In genomic region chrX:49042581-49043219, GRCh38 we compare ENCODE assay signal across 6 cellular contexts. TPM values are rescaled to one million over a fixed set of nuclear protein-coding genes. Genes with fewer than 3 reads are reported as not detected.
A peak's percentile ranks its signal among the peaks of the same experiment; 100 is the strongest.
DNase-seq lines count a peak whose midpoint lies in the region; ATAC-seq, FAIRE-seq and TF ChIP-seq lines count a peak whose summit lies in the region.

No MANE protein-coding gene starts in this region.

- H3K36me3 ChIP-seq in WERI-Rb-1 (peaks cover 6% of the 10 kb centered on the region; the same call in 1 of the 2 replicates), HepG2 (replicated peaks in 1 of 2; ENCODE audit: control insufficient read depth in 1 of 2, insufficient read depth in 2 of 2, low read length in 2 of 2) (peaks cover 4 to 12% of the 10 kb centered on the region in 2 experiments; a peak in 3 of 5 replicates)

- H3K4me1 ChIP-seq in HepG2 (ENCODE audit: insufficient read depth, low read length): peaks cover 41% of the 10 kb centered on the region

- TF ChIP-seq RAD21 in HepG2 (CRISPR knock-in tag; IDR thresholded peaks at IDR 0.05): no peak

- TF ChIP-seq POLR2A in HepG2 (IDR thresholded peaks at IDR 0.05; ENCODE audit: insufficient read depth in 1 of 2, low read depth in 2 of 2, low read length in 2 of 2): no peak

- peak overlapping the region; percentile 65 for H3K4me3 ChIP-seq in WERI-Rb-1 (ENCODE audit: low read depth, low read length)
- peak overlapping the region; percentile 73 to 82 (median 78) for H3K4me3 ChIP-seq in HepG2 (replicated peaks in 1 of 3; ENCODE audit: insufficient read depth in 1 of 3, low read depth in 2 of 3, low read length in 3 of 3)

- H3K79me2 ChIP-seq in HepG2 (ENCODE audit: insufficient read depth, low read length): peaks cover 20% of the 10 kb centered on the region

- H2AFZ ChIP-seq in HepG2 (ENCODE audit: low read length): no peak overlapping the region

- H3K27ac ChIP-seq in WERI-Rb-1: peak overlapping the region; percentile 78
- peak overlapping the region; percentile 66 for H3K27ac ChIP-seq in HepG2 (ENCODE audit: extremely low read length, insufficient read depth, low read length)

- no peak for DNase-seq in WERI-Rb-1
- DNase-seq in HepG2 (ENCODE audit: low spot score): no peak
- no peak for DNase-seq in NCI-H446 treated with DMSO at 0.1 percent for 48 hours (lab: John Stamatoyannopoulos, UW)
- no peak for DNase-seq in NCI-H1048 (lab: John Stamatoyannopoulos, UW)

- no peaks in the 10 kb centered on the region for H3K9me3 ChIP-seq in WERI-Rb-1 (ENCODE audit: severe bottlenecking)
- H3K9me3 ChIP-seq in HepG2 (ENCODE audit: low read length): no peaks in the 10 kb centered on the region

- intact Hi-C loops in HepG2 (cut with micrococcal nuclease; ENCODE audit: unreplicated experiment): loop anchor here (2.0 to 5.0 kb wide), 2 partner anchors 58 to 85 kb away; partner anchors contain the start of gene OTUD5

- in situ Hi-C loops in HepG2 (cut with HindIII; ENCODE audit: extremely low pct_ligation_motif_present, low pct_unique_long_range_greater_than_20kb): no loop called here

- TF ChIP-seq EP300 in HepG2 (IDR thresholded peaks at IDR 0.05; ENCODE audit: low read depth in 2 of 2, low read length in 2 of 2) (no peak), HepG2 (CRISPR knock-in tag; IDR thresholded peaks at IDR 0.05; ENCODE audit: borderline replicate concordance) (no peak)

- POLR2A ChIA-PET in HepG2 (lab: Yijun Ruan, JAX): interaction anchor here (0.7 to 3.4 kb wide), 8 partner anchors 11 to 148 kb away, joined by 3 to 20 read pairs (median 6); partner anchors contain the start of genes GRIPAP1 and OTUD5

- FAIRE-seq in HepG2 (lab: Jason Lieb, UNC): peak; percentile 15

- H3K27me3 ChIP-seq in WERI-Rb-1 (ENCODE audit: insufficient read depth, low read depth, severe bottlenecking): peaks cover 7% of the 10 kb centered on the region
- no peaks in the 10 kb centered on the region; a peak in 1 of 5 replicates for H3K27me3 ChIP-seq in HepG2 (ENCODE audit: control insufficient read depth in 1 of 2, insufficient read depth in 2 of 2, low read length in 2 of 2)

- H3K9ac ChIP-seq in HepG2 (ENCODE audit: insufficient read depth, low read depth, low read length): peak overlapping the region; percentile 84

- WGBS in HepG2 (ENCODE audit: low lambda C conversion rate): 0% methylated on average over 1 of the region's 29 CpGs

- H3K4me2 ChIP-seq in HepG2 (ENCODE audit: low read depth, low read length): peak overlapping the region; percentile 85

- ATAC-seq in GM21529 (IDR thresholded peaks at IDR 0.05; ENCODE audit: unreplicated experiment): peak; percentile 2
- ATAC-seq in HepG2: peak; percentile 20
- ATAC-seq in HG03175 (IDR thresholded peaks at IDR 0.05; ENCODE audit: unreplicated experiment): no peak

- no peaks in the 10 kb centered on the region for H4K20me1 ChIP-seq in HepG2 (ENCODE audit: insufficient read depth, low read length)

- TF ChIP-seq CTCF in WERI-Rb-1 (IDR thresholded peaks at IDR 0.05; ENCODE audit: low read depth, low read length) (no peak), HepG2 (CRISPR knock-in tag; IDR thresholded peaks at IDR 0.05) (no peak)

- BruUV-seq in HepG2 (replicated peaks; lab: Mats Ljungman, UMichigan): no TSS peak

- CTCF ChIA-PET in HepG2 (lab: Yijun Ruan, JAX; ENCODE audit: low intra/inter-chr PET ratio, low total read pairs): no interaction called here

RNA-seq across cellular contexts. Expression of gene TFE3, which starts 0.5 kb away (rescaled TPM):
- total RNA-seq in HepG2 (2016; rRNA removed; fragmentation: Illumina TruSeq; extraction: Trizol): 8.8 and 12.3 TPM in 2 replicates
- 7.1 and 7.8 TPM in 2 replicates for total RNA-seq in HepG2 (2016; cell fraction: cytosol; rRNA removed; fragmentation: Illumina TruSeq; extraction: Trizol; ENCODE audit: low read depth)
- 7.3 and 11.4 TPM in 2 replicates for total RNA-seq in HepG2 (2016; cell fraction: insoluble cytoplasmic fraction; rRNA removed; fragmentation: Illumina TruSeq; extraction: Trizol)
- 19.2 and 21.8 TPM in 2 replicates for total RNA-seq in HepG2 (2016; cell fraction: membrane; rRNA removed; fragmentation: Illumina TruSeq; extraction: Trizol)
- 7.7 and 10.3 TPM in 2 replicates for total RNA-seq in HepG2 (2016; cell fraction: nucleus; rRNA removed; fragmentation: Illumina TruSeq; extraction: Trizol)
- 8.3 and 13.1 TPM in 2 replicates for polyA plus RNA-seq in HepG2 (2011; rRNA removed)
- polyA plus RNA-seq in HepG2 (2011; cell fraction: cytosol; rRNA removed): 7.3 and 11.0 TPM in 2 replicates
- polyA plus RNA-seq in HepG2 (2011; cell fraction: nucleus; rRNA removed): 18.5 and 24.4 TPM in 2 replicates
- polyA plus RNA-seq in HepG2 (2012): 13.3 and 22.4 TPM in 2 replicates
- 12.4 and 13.7 TPM in 2 replicates for polyA plus RNA-seq in HepG2 (2016; cell fraction: cytosol; fragmentation: Illumina TruSeq; extraction: Trizol; ENCODE audit: low read depth)
- polyA plus RNA-seq in HepG2 (2016; cell fraction: insoluble cytoplasmic fraction; fragmentation: Illumina TruSeq; extraction: Trizol; ENCODE audit: low read depth): 17.3 and 24.4 TPM in 2 replicates
- 30.6 and 31.9 TPM in 2 replicates for polyA plus RNA-seq in HepG2 (2016; cell fraction: membrane; fragmentation: Illumina TruSeq; extraction: Trizol; ENCODE audit: low read depth)
- polyA plus RNA-seq in HepG2 (2016; cell fraction: nucleus; fragmentation: Illumina TruSeq; extraction: Trizol; ENCODE audit: insufficient read depth, low read depth): 31.0 and 32.9 TPM in 2 replicates
- 19.4 and 40.0 TPM in 2 replicates for polyA minus RNA-seq in HepG2 (2011; rRNA and poly(A)+ RNA removed; ENCODE audit: low replicate concordance)
- 13.7 and 14.2 TPM in 2 replicates for polyA minus RNA-seq in HepG2 (2011; cell fraction: cytosol; rRNA and poly(A)+ RNA removed)
- 12.0 and 14.9 TPM in 2 replicates for polyA minus RNA-seq in HepG2 (2011; cell fraction: nucleus; rRNA and poly(A)+ RNA removed)

RNA-seq across cellular contexts. Expression of gene CCDC120, which starts 16.1 kb away (rescaled TPM):
- total RNA-seq in HepG2 (2016; rRNA removed; fragmentation: Illumina TruSeq; extraction: Trizol): 0.89 and 1.3 TPM in 2 replicates
- 0.30 and 0.44 TPM in 2 replicates for total RNA-seq in HepG2 (2016; cell fraction: cytosol; rRNA removed; fragmentation: Illumina TruSeq; extraction: Trizol; ENCODE audit: low read depth)
- 0.61 and 1.2 TPM in 2 replicates for total RNA-seq in HepG2 (2016; cell fraction: insoluble cytoplasmic fraction; rRNA removed; fragmentation: Illumina TruSeq; extraction: Trizol)
- total RNA-seq in HepG2 (2016; cell fraction: membrane; rRNA removed; fragmentation: Illumina TruSeq; extraction: Trizol): 0.83 and 0.90 TPM in 2 replicates
- 1.0 and 2.0 TPM in 2 replicates for total RNA-seq in HepG2 (2016; cell fraction: nucleus; rRNA removed; fragmentation: Illumina TruSeq; extraction: Trizol)
- 3.2 and 3.7 TPM in 2 replicates for polyA plus RNA-seq in HepG2 (2011; rRNA removed)
- 1.7 and 2.1 TPM in 2 replicates for polyA plus RNA-seq in HepG2 (2011; cell fraction: cytosol; rRNA removed)
- 11.3 and 13.0 TPM in 2 replicates for polyA plus RNA-seq in HepG2 (2011; cell fraction: nucleus; rRNA removed)
- 3.2 and 3.9 TPM in 2 replicates for polyA plus RNA-seq in HepG2 (2012)
- 0.15 and 0.16 TPM in 2 replicates for polyA plus RNA-seq in HepG2 (2016; cell fraction: cytosol; fragmentation: Illumina TruSeq; extraction: Trizol; ENCODE audit: low read depth)
- polyA plus RNA-seq in HepG2 (2016; cell fraction: insoluble cytoplasmic fraction; fragmentation: Illumina TruSeq; extraction: Trizol; ENCODE audit: low read depth): 2.4 and 3.0 TPM in 2 replicates
- polyA plus RNA-seq in HepG2 (2016; cell fraction: membrane; fragmentation: Illumina TruSeq; extraction: Trizol; ENCODE audit: low read depth): 0.78 and 1.0 TPM in 2 replicates
- 7.3 TPM in 2 replicates for polyA plus RNA-seq in HepG2 (2016; cell fraction: nucleus; fragmentation: Illumina TruSeq; extraction: Trizol; ENCODE audit: insufficient read depth, low read depth)
- 3.1 and 4.9 TPM in 2 replicates for polyA minus RNA-seq in HepG2 (2011; rRNA and poly(A)+ RNA removed; ENCODE audit: low replicate concordance)
- polyA minus RNA-seq in HepG2 (2011; cell fraction: cytosol; rRNA and poly(A)+ RNA removed): 1.3 and 1.4 TPM in 2 replicates
- 2.8 and 4.2 TPM in 2 replicates for polyA minus RNA-seq in HepG2 (2011; cell fraction: nucleus; rRNA and poly(A)+ RNA removed)

RNA-seq across cellular contexts. Expression of gene PRAF2, which starts 31.1 kb away (rescaled TPM):
- total RNA-seq in HepG2 (2016; rRNA removed; fragmentation: Illumina TruSeq; extraction: Trizol): 0.33 TPM in 1 of 2 replicates, not detected in the other
- not detected in 2 replicates for total RNA-seq in HepG2 (2016; cell fraction: cytosol; rRNA removed; fragmentation: Illumina TruSeq; extraction: Trizol; ENCODE audit: low read depth)
- total RNA-seq in HepG2 (2016; cell fraction: insoluble cytoplasmic fraction; rRNA removed; fragmentation: Illumina TruSeq; extraction: Trizol): 0.37 TPM in 1 of 2 replicates, not detected in the other
- total RNA-seq in HepG2 (2016; cell fraction: membrane; rRNA removed; fragmentation: Illumina TruSeq; extraction: Trizol): not detected in 2 replicates
- total RNA-seq in HepG2 (2016; cell fraction: nucleus; rRNA removed; fragmentation: Illumina TruSeq; extraction: Trizol): 1.0 TPM in 1 of 2 replicates, not detected in the other
- polyA plus RNA-seq in HepG2 (2011; rRNA removed): 2.6 and 4.3 TPM in 2 replicates
- polyA plus RNA-seq in HepG2 (2011; cell fraction: cytosol; rRNA removed): 0.94 and 1.1 TPM in 2 replicates
- 16.4 and 19.7 TPM in 2 replicates for polyA plus RNA-seq in HepG2 (2011; cell fraction: nucleus; rRNA removed)
- polyA plus RNA-seq in HepG2 (2012): 2.0 and 3.1 TPM in 2 replicates
- 0.26 TPM in 1 of 2 replicates, not detected in the other for polyA plus RNA-seq in HepG2 (2016; cell fraction: cytosol; fragmentation: Illumina TruSeq; extraction: Trizol; ENCODE audit: low read depth)
- 0.58 TPM in 1 of 2 replicates, not detected in the other for polyA plus RNA-seq in HepG2 (2016; cell fraction: insoluble cytoplasmic fraction; fragmentation: Illumina TruSeq; extraction: Trizol; ENCODE audit: low read depth)
- polyA plus RNA-seq in HepG2 (2016; cell fraction: membrane; fragmentation: Illumina TruSeq; extraction: Trizol; ENCODE audit: low read depth): 0.17 and 0.50 TPM in 2 replicates
- 3.4 and 4.5 TPM in 2 replicates for polyA plus RNA-seq in HepG2 (2016; cell fraction: nucleus; fragmentation: Illumina TruSeq; extraction: Trizol; ENCODE audit: insufficient read depth, low read depth)
- polyA minus RNA-seq in HepG2 (2011; rRNA and poly(A)+ RNA removed; ENCODE audit: low replicate concordance): 0.84 and 7.9 TPM in 2 replicates
- not detected in 2 replicates for polyA minus RNA-seq in HepG2 (2011; cell fraction: cytosol; rRNA and poly(A)+ RNA removed)
- polyA minus RNA-seq in HepG2 (2011; cell fraction: nucleus; rRNA and poly(A)+ RNA removed): 1.7 and 5.3 TPM in 2 replicates

RNA-seq across cellular contexts. Expression of gene WDR45, which starts 37.0 kb away (rescaled TPM):
- total RNA-seq in HepG2 (2016; rRNA removed; fragmentation: Illumina TruSeq; extraction: Trizol): 14.0 and 16.4 TPM in 2 replicates
- 18.4 and 20.2 TPM in 2 replicates for total RNA-seq in HepG2 (2016; cell fraction: cytosol; rRNA removed; fragmentation: Illumina TruSeq; extraction: Trizol; ENCODE audit: low read depth)
- 16.0 and 19.4 TPM in 2 replicates for total RNA-seq in HepG2 (2016; cell fraction: insoluble cytoplasmic fraction; rRNA removed; fragmentation: Illumina TruSeq; extraction: Trizol)
- 18.8 and 22.7 TPM in 2 replicates for total RNA-seq in HepG2 (2016; cell fraction: membrane; rRNA removed; fragmentation: Illumina TruSeq; extraction: Trizol)
- 17.9 and 19.4 TPM in 2 replicates for total RNA-seq in HepG2 (2016; cell fraction: nucleus; rRNA removed; fragmentation: Illumina TruSeq; extraction: Trizol)
- polyA plus RNA-seq in HepG2 (2011; rRNA removed): 65.5 and 91.1 TPM in 2 replicates
- polyA plus RNA-seq in HepG2 (2011; cell fraction: cytosol; rRNA removed): 48.7 and 57.4 TPM in 2 replicates
- polyA plus RNA-seq in HepG2 (2011; cell fraction: nucleus; rRNA removed): 386 and 474 TPM in 2 replicates
- 30.1 and 49.9 TPM in 2 replicates for polyA plus RNA-seq in HepG2 (2012)
- polyA plus RNA-seq in HepG2 (2016; cell fraction: cytosol; fragmentation: Illumina TruSeq; extraction: Trizol; ENCODE audit: low read depth): 15.5 and 17.3 TPM in 2 replicates
- 18.7 and 19.8 TPM in 2 replicates for polyA plus RNA-seq in HepG2 (2016; cell fraction: insoluble cytoplasmic fraction; fragmentation: Illumina TruSeq; extraction: Trizol; ENCODE audit: low read depth)
- 14.2 and 18.3 TPM in 2 replicates for polyA plus RNA-seq in HepG2 (2016; cell fraction: membrane; fragmentation: Illumina TruSeq; extraction: Trizol; ENCODE audit: low read depth)
- 44.7 and 54.6 TPM in 2 replicates for polyA plus RNA-seq in HepG2 (2016; cell fraction: nucleus; fragmentation: Illumina TruSeq; extraction: Trizol; ENCODE audit: insufficient read depth, low read depth)
- polyA minus RNA-seq in HepG2 (2011; rRNA and poly(A)+ RNA removed; ENCODE audit: low replicate concordance): 64.1 and 271 TPM in 2 replicates
- 14.8 and 18.8 TPM in 2 replicates for polyA minus RNA-seq in HepG2 (2011; cell fraction: cytosol; rRNA and poly(A)+ RNA removed)
- 53.6 and 83.3 TPM in 2 replicates for polyA minus RNA-seq in HepG2 (2011; cell fraction: nucleus; rRNA and poly(A)+ RNA removed)

RNA-seq across cellular contexts. Expression of gene GRIPAP1, which starts 40.6 kb away (rescaled TPM):
- 15.0 and 16.1 TPM in 2 replicates for total RNA-seq in HepG2 (2016; rRNA removed; fragmentation: Illumina TruSeq; extraction: Trizol)
- 1.7 and 2.0 TPM in 2 replicates for total RNA-seq in HepG2 (2016; cell fraction: cytosol; rRNA removed; fragmentation: Illumina TruSeq; extraction: Trizol; ENCODE audit: low read depth)
- total RNA-seq in HepG2 (2016; cell fraction: insoluble cytoplasmic fraction; rRNA removed; fragmentation: Illumina TruSeq; extraction: Trizol): 14.6 and 16.4 TPM in 2 replicates
- 3.5 and 4.0 TPM in 2 replicates for total RNA-seq in HepG2 (2016; cell fraction: membrane; rRNA removed; fragmentation: Illumina TruSeq; extraction: Trizol)
- 12.0 and 14.5 TPM in 2 replicates for total RNA-seq in HepG2 (2016; cell fraction: nucleus; rRNA removed; fragmentation: Illumina TruSeq; extraction: Trizol)
- 22.6 and 24.7 TPM in 2 replicates for polyA plus RNA-seq in HepG2 (2011; rRNA removed)
- 12.3 and 13.1 TPM in 2 replicates for polyA plus RNA-seq in HepG2 (2011; cell fraction: cytosol; rRNA removed)
- 95.2 and 107 TPM in 2 replicates for polyA plus RNA-seq in HepG2 (2011; cell fraction: nucleus; rRNA removed)
- polyA plus RNA-seq in HepG2 (2012): 19.3 and 22.4 TPM in 2 replicates
- polyA plus RNA-seq in HepG2 (2016; cell fraction: cytosol; fragmentation: Illumina TruSeq; extraction: Trizol; ENCODE audit: low read depth): 0.53 and 0.80 TPM in 2 replicates
- 16.6 and 18.3 TPM in 2 replicates for polyA plus RNA-seq in HepG2 (2016; cell fraction: insoluble cytoplasmic fraction; fragmentation: Illumina TruSeq; extraction: Trizol; ENCODE audit: low read depth)
- polyA plus RNA-seq in HepG2 (2016; cell fraction: membrane; fragmentation: Illumina TruSeq; extraction: Trizol; ENCODE audit: low read depth): 1.8 and 1.9 TPM in 2 replicates
- polyA plus RNA-seq in HepG2 (2016; cell fraction: nucleus; fragmentation: Illumina TruSeq; extraction: Trizol; ENCODE audit: insufficient read depth, low read depth): 42.4 and 61.4 TPM in 2 replicates
- polyA minus RNA-seq in HepG2 (2011; rRNA and poly(A)+ RNA removed; ENCODE audit: low replicate concordance): 11.0 and 38.4 TPM in 2 replicates
- polyA minus RNA-seq in HepG2 (2011; cell fraction: cytosol; rRNA and poly(A)+ RNA removed): 5.4 and 5.6 TPM in 2 replicates
- 19.6 and 21.1 TPM in 2 replicates for polyA minus RNA-seq in HepG2 (2011; cell fraction: nucleus; rRNA and poly(A)+ RNA removed)
